ENCODE assay signal across 8 cellular contexts in the genomic region with DNA sequence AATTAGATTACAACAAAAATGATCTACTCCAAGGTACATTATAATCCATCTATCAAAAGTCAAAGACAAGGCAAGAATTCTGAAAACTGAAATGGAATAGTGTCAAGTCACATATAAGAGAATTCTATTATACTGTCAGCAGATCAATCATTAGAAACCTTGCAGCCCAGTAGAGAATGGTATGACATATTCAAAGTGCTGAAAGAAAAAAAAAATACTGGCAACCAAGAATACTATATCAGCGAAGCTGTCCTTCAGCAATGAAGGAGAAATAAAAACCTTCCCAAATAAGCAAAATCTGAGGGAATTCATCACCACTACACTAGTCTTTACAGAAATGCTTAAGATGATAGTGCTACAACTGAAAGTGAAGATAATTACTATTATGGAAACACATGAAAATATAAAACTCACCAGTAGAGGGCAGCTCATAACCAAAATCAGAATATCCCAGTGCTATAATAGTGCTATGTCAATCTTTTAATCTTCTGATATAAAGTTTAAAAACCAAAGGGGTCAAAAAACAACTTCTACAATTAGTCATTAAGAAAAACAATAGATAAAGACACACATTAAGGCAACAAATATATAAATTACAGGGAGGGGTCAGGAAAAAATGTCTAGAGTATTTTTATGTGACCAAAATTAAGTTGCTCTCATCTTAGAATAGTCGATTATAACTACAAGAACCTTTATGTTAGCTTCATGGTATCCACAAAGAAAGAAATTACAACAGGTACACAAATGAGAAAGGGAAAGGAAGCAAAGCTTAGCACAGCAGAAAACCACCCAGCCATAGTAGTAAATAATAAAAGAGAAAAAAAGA.
A peak's percentile ranks its signal among the peaks of the same experiment; 100 is the strongest.
DNase-seq lines count a peak whose midpoint lies in the region; ATAC-seq and TF ChIP-seq lines count a peak whose summit lies in the region.

No MANE protein-coding gene starts in this region.

- 36 to 39% methylated on average over 2 of the region's 2 CpGs for WGBS in esophagus squamous epithelium, 2 donors

- H3K27ac ChIP-seq in esophagus squamous epithelium: no peak overlapping the region

- H3K4me2 ChIP-seq in Loucy (ENCODE audit: low read depth, low read length, poor library complexity, severe bottlenecking): no peak overlapping the region

- no peaks in the 10 kb centered on the region for H3K9me2 ChIP-seq in Loucy (replicated peaks; ENCODE audit: low read depth, low read length)

- no peaks in the 10 kb centered on the region for H3K27me3 ChIP-seq in Loucy (ENCODE audit: insufficient read depth, low read length, poor library complexity, severe bottlenecking)
- H3K27me3 ChIP-seq in esophagus squamous epithelium: no peaks in the 10 kb centered on the region

- peak; percentile 26 for TF ChIP-seq CTCF in GM10266 (IDR thresholded peaks at IDR 0.05; ENCODE audit: control insufficient read depth, insufficient read depth, low read depth, missing control alignments)
- peak; percentile 77 for TF ChIP-seq CTCF in Loucy (conservative IDR thresholded peaks at IDR 0.05; ENCODE audit: low read length)
- peak; percentile 47 for TF ChIP-seq CTCF in fibroblast of villous mesenchyme (IDR thresholded peaks at IDR 0.05; ENCODE audit: insufficient read depth, low read depth, low read length)
- peak in 3 of 6 experiments; percentile 6 to 42 (median 16) for TF ChIP-seq CTCF in esophagus squamous epithelium (IDR thresholded peaks at IDR 0.05)

- no peak overlapping the region for H2AFZ ChIP-seq in Loucy (ENCODE audit: low read length)

- TF ChIP-seq POLR2A in esophagus squamous epithelium (IDR thresholded peaks at IDR 0.05): no peak

- DNase-seq in GM10266 (ENCODE audit: extremely low spot score) (peak; percentile 7), fibroblast of villous mesenchyme (ENCODE audit: low read depth) (no peak), NCI-H1092 (lab: John Stamatoyannopoulos, UW) (no peak), esophagus squamous epithelium (lab: John Stamatoyannopoulos, UW) (no peak), left colon (no peak), GM19240 (ENCODE audit: insufficient read length, low spot score) (no peak)

- peaks cover 6% of the 10 kb centered on the region; the same call in 1 of the 2 replicates for H3K9me3 ChIP-seq in Loucy (ENCODE audit: insufficient read depth, low read depth, low read length)
- H3K9me3 ChIP-seq in esophagus squamous epithelium: peaks cover 0 to 13% (median 0%) of the 10 kb centered on the region in 3 donors

- H3K9ac ChIP-seq in Loucy (ENCODE audit: low read depth, low read length, poor library complexity, severe bottlenecking): no peak overlapping the region

- ATAC-seq in GM21717 (IDR thresholded peaks at IDR 0.05; ENCODE audit: unreplicated experiment) (peak; percentile 86), left colon (no peak)

- no peaks in the 10 kb centered on the region for H3K79me2 ChIP-seq in Loucy (ENCODE audit: insufficient read depth, low read length)

- no peaks in the 10 kb centered on the region for H3F3A ChIP-seq in Loucy (ENCODE audit: low read depth)

- intact Hi-C loops in esophagus squamous epithelium (cut with DNase I) (no loop called here), left colon (cut with DNase I, micrococcal nuclease) (no loop called here)

- H4K20me1 ChIP-seq in Loucy (ENCODE audit: insufficient read depth, low read length, poor library complexity, severe bottlenecking): no peaks in the 10 kb centered on the region

- H3K4me3 ChIP-seq in Loucy (ENCODE audit: low read length, poor library complexity, severe bottlenecking) (no peak overlapping the region), fibroblast of villous mesenchyme (ENCODE audit: low read depth, low read length) (no peak overlapping the region), esophagus squamous epithelium (no peak overlapping the region)

- H3K4me1 ChIP-seq in Loucy (ENCODE audit: insufficient read depth, low read length, poor library complexity, severe bottlenecking) (no peaks in the 10 kb centered on the region), esophagus squamous epithelium (no peaks in the 10 kb centered on the region)

- no peaks in the 10 kb centered on the region; the same call in 1 of the 2 replicates for H3K36me3 ChIP-seq in Loucy (ENCODE audit: insufficient read depth, low read length)
- no peaks in the 10 kb centered on the region for H3K36me3 ChIP-seq in esophagus squamous epithelium
